ENCODE assay signal across 3 cellular contexts in genomic region chr2:237616373-237617304, GRCh38.
TF ChIP-seq lines count a peak whose summit lies in the region.

No MANE protein-coding gene starts in this region.

TF ChIP-seq in GM12878, 131 proteins besides CTCF, POLR2A, EP300 and RAD21:
- 0 out of 2 replicates have a peak, but pooled peaks have one; percentile 30 for TF ChIP-seq RUNX3 (IDR thresholded peaks at IDR 0.05; ENCODE audit: low read length)
- TF ChIP-seq IKZF2 (IDR thresholded peaks at IDR 0.05), result no peak

TF ChIP-seq in HepG2, 621 proteins besides CTCF, POLR2A, EP300 and RAD21:
- no peak for TF ChIP-seq NPAS2 (CRISPR knock-in tag; IDR thresholded peaks at IDR 0.05; ENCODE audit: borderline replicate concordance)
- no peak for TF ChIP-seq ELF3 (CRISPR knock-in tag; IDR thresholded peaks at IDR 0.05)
- no peak for TF ChIP-seq ZEB1 (IDR thresholded peaks at IDR 0.05; ENCODE audit: insufficient replicate concordance, low read depth)
- no peak for TF ChIP-seq SMARCC2 (IDR thresholded peaks at IDR 0.05)
- TF ChIP-seq ATF1 (CRISPR knock-in tag; IDR thresholded peaks at IDR 0.05), result no peak
- no peak for TF ChIP-seq ZNF441 (CRISPR knock-in tag; IDR thresholded peaks at IDR 0.05; ENCODE audit: borderline replicate concordance)

TF ChIP-seq in HEK293T, 16 proteins besides CTCF, POLR2A, EP300 and RAD21:
- TF ChIP-seq BHLHE40 (IDR thresholded peaks at IDR 0.05; ENCODE audit: borderline replicate concordance) (no peak), CTBP1 (IDR thresholded peaks at IDR 0.05; ENCODE audit: borderline replicate concordance) (no peak), SP1 (IDR thresholded peaks at IDR 0.05) (no peak), LEF1 (IDR thresholded peaks at IDR 0.05; ENCODE audit: borderline replicate concordance) (no peak), L3MBTL2 (conservative IDR thresholded peaks at IDR 0.05) (no peak), NFRKB (IDR thresholded peaks at IDR 0.05) (no peak), SUZ12 (IDR thresholded peaks at IDR 0.05) (no peak), HDGF (IDR thresholded peaks at IDR 0.05; ENCODE audit: borderline replicate concordance) (no peak)
